ENCODE assay signal across 17 cellular contexts in genomic region chr17:43979011-43979410, GRCh38. TPM values are rescaled to one million over a fixed set of nuclear protein-coding genes. Genes with fewer than 3 reads are reported as not detected.
DNase-seq lines count a peak whose midpoint lies in the region; ATAC-seq and TF ChIP-seq lines count a peak whose summit lies in the region.
"Had no signal": no experiment of that assay in that cellular context is flagged by ENCODE, and none has a peak within 500 bp of the region (broad histone marks: within the 10 kb centered on the region; RNA-seq: fewer than 3 reads in every experiment).

No MANE protein-coding gene starts in this region.

- no peak overlapping the region for H3K4me3 ChIP-seq in upper lobe of right lung

- DNase-seq in EH (ENCODE audit: low read depth) (peak; percentile 18), SK-N-DZ (ENCODE audit: low spot score) (peak; percentile 49), fibroblast of peridontal ligament (ENCODE audit: extremely low read depth) (peak; percentile 22), upper lobe of right lung (no peak), NCI-H2107 (lab: John Stamatoyannopoulos, UW) (no peak), OCI-M1 (lab: John Stamatoyannopoulos, UW) (no peak)
- DNase-seq: CD8-positive, alpha-beta T cell; COR-L47; DMS153; DMS79 treated with DMSO at 0.1 percent for 48 hours; GDM1; HCEC 1CT; HFFc6 had no signal

- no peak for TF ChIP-seq CTCF in upper lobe of right lung (IDR thresholded peaks at IDR 0.05)

- no peak overlapping the region for H3K27ac ChIP-seq in upper lobe of right lung

- no peaks in the 10 kb centered on the region for H3K9me3 ChIP-seq in upper lobe of right lung

- peaks cover 8% of the 10 kb centered on the region for H3K4me1 ChIP-seq in upper lobe of right lung

- intact Hi-C loops in upper lobe of right lung (cut with DNase I), result no loop called here

- H3K27me3 ChIP-seq in upper lobe of right lung, result peaks cover 42% of the 10 kb centered on the region

- ATAC-seq in HG03571 (IDR thresholded peaks at IDR 0.05; ENCODE audit: unreplicated experiment) (no peak), upper lobe of right lung (no peak)
- ATAC-seq: CD8-positive, alpha-beta T cell had no signal

- H3K36me3 ChIP-seq in upper lobe of right lung, result no peaks in the 10 kb centered on the region

RNA-seq across cellular contexts. Expression of gene PYY, which starts 25.3 kb away (rescaled TPM):
- polyA plus RNA-seq in SK-N-DZ (2014; cell fraction: cytosol; rRNA removed), result 5.0 and 5.9 TPM in 2 replicates
- polyA plus RNA-seq in SK-N-DZ (2014; cell fraction: nucleus; rRNA removed), result 0.73 and 2.0 TPM in 2 replicates
- not detected for total RNA-seq in upper lobe of right lung
- total RNA-seq: CD8-positive, alpha-beta T cell had no signal
- polyA plus RNA-seq: BJ, CD14-positive monocyte had no signal

RNA-seq across cellular contexts. Expression of gene NAGS, which starts 25.4 kb away (rescaled TPM):
- 2.3 and 2.6 TPM in 2 replicates for polyA plus RNA-seq in SK-N-DZ (2014; cell fraction: cytosol; rRNA removed)
- polyA plus RNA-seq in SK-N-DZ (2014; cell fraction: nucleus; rRNA removed), result 1.2 and 3.4 TPM in 2 replicates
- total RNA-seq in upper lobe of right lung, result 7.1 TPM

RNA-seq across cellular contexts. Expression of gene TMEM101, which starts 35.8 kb away (rescaled TPM):
- polyA plus RNA-seq in SK-N-DZ (2014; cell fraction: cytosol; rRNA removed), result 83.1 and 84.0 TPM in 2 replicates
- polyA plus RNA-seq in SK-N-DZ (2014; cell fraction: nucleus; rRNA removed), result 57.5 and 57.8 TPM in 2 replicates
- total RNA-seq in upper lobe of right lung, result 27.4 TPM

RNA-seq across cellular contexts. Expression of gene PPY, which starts 36.7 kb away (rescaled TPM):
- polyA plus RNA-seq in SK-N-DZ (2014; cell fraction: cytosol; rRNA removed), result 99.5 and 123 TPM in 2 replicates
- 54.4 and 69.0 TPM in 2 replicates for polyA plus RNA-seq in SK-N-DZ (2014; cell fraction: nucleus; rRNA removed)
- total RNA-seq in upper lobe of right lung, result not detected
- total RNA-seq: CD8-positive, alpha-beta T cell; H4; HFFc6 had no signal
- polyA plus RNA-seq: BJ, CD14-positive monocyte had no signal

Comparison
In these comparisons a context has a peak if more than half of its experiments do, and no peak if none do; other contexts are left out.
1. DNase-seq: peak in EH (single experiment), SK-N-DZ (single experiment) and fibroblast of peridontal ligament (single experiment); none in upper lobe of right lung (single experiment), NCI-H2107 (single experiment) and OCI-M1 (single experiment).